9 cellular contexts compared by ENCODE assay signal in genomic region chr15:73981761-73982222, GRCh38. TPM values are rescaled to one million over a fixed set of nuclear protein-coding genes. Genes with fewer than 3 reads are reported as not detected.
DNase-seq lines count a peak whose midpoint lies in the region; ATAC-seq lines count a peak whose summit lies in the region.
"Had no signal": no experiment of that assay in that cellular context is flagged by ENCODE, and none has a peak within 500 bp of the region (broad histone marks: within the 10 kb centered on the region; RNA-seq: fewer than 3 reads in every experiment).

No MANE protein-coding gene starts in this region.

- H2AK5ac ChIP-seq in trophoblast cell (ENCODE audit: low read length), result no peak overlapping the region

- no peak overlapping the region for H3K27ac ChIP-seq in CD4-positive, alpha-beta memory T cell (ENCODE audit: low read depth, low read length)
- H3K27ac ChIP-seq in SJSA1 (peak overlapping the region; percentile 57; the same call in 1 of the 2 replicates), epithelial cell of prostate (peak overlapping the region; percentile 80), trophoblast cell (ENCODE audit: low read depth, low read length) (no peak overlapping the region)

- peaks cover 7 to 23% (median 12%) of the 10 kb centered on the region in 4 donors for H3K4me1 Mint-ChIP-seq in CD4-positive, alpha-beta memory T cell
- peaks cover 1 to 4% of the 10 kb centered on the region in 2 donors for H3K4me1 Mint-ChIP-seq in effector memory CD8-positive, alpha-beta T cell (ENCODE audit: low read depth in 2 of 2)

- no peak overlapping the region for H4K8ac ChIP-seq in trophoblast cell (ENCODE audit: low read depth, low read length)

- no peak overlapping the region for H2BK120ac ChIP-seq in trophoblast cell (ENCODE audit: insufficient read depth, low read length, poor library complexity)

- peak overlapping the region in 6 of 8 donors; percentile 25 to 64 (median 55) for H3K4me3 Mint-ChIP-seq in CD4-positive, alpha-beta memory T cell
- no peak overlapping the region for H3K4me3 Mint-ChIP-seq in effector memory CD8-positive, alpha-beta T cell

- H4K12ac ChIP-seq in trophoblast cell (ENCODE audit: low read depth, low read length), result no peak overlapping the region

- H3K4ac ChIP-seq in trophoblast cell (ENCODE audit: low read depth, low read length), result no peak overlapping the region

- no peaks in the 10 kb centered on the region for H3K36me3 ChIP-seq in CD4-positive, alpha-beta memory T cell (ENCODE audit: insufficient read depth, low read length)
- H3K36me3 ChIP-seq in SJSA1, result peaks cover 7% of the 10 kb centered on the region; the same call in 1 of the 2 replicates
- H3K36me3 ChIP-seq in trophoblast cell (ENCODE audit: control insufficient read depth in 1 of 2, insufficient read depth in 2 of 2, low read length in 2 of 2), result peaks cover 0 to 4% of the 10 kb centered on the region in 2 experiments

- WGBS in trophoblast cell (ENCODE audit: extremely low coverage, insufficient coverage, insufficient read length), result no CpG with 5 or more reads among the region's 5 CpGs

- no peak overlapping the region for H3K23ac ChIP-seq in trophoblast cell (ENCODE audit: low read length)

- H3K18ac ChIP-seq in trophoblast cell (ENCODE audit: low read length), result no peak overlapping the region

- H3K4me3 ChIP-seq in CD4-positive, alpha-beta memory T cell (ENCODE audit: low read length in 2 of 2), result no peak overlapping the region
- H3K4me3 ChIP-seq in SJSA1, result no peak overlapping the region
- H3K4me3 ChIP-seq in trophoblast cell (ENCODE audit: low read depth, low read length), result no peak overlapping the region

- H3K9me3 ChIP-seq in CD4-positive, alpha-beta memory T cell (ENCODE audit: control insufficient read depth in 1 of 2, low read length in 2 of 2), result no peaks in the 10 kb centered on the region
- no peaks in the 10 kb centered on the region for H3K9me3 ChIP-seq in SJSA1 (replicated peaks)
- H3K9me3 ChIP-seq in trophoblast cell (ENCODE audit: insufficient read depth, low read depth, low read length), result no peaks in the 10 kb centered on the region

- H2BK12ac ChIP-seq in trophoblast cell (ENCODE audit: low read length), result no peak overlapping the region

- POLR2A ChIA-PET in CD4-positive, alpha-beta memory T cell (lab: Charles Lee; ENCODE audit: partially characterized antibody), result no interaction called here

- no peaks in the 10 kb centered on the region for H3K9me3 Mint-ChIP-seq in CD4-positive, alpha-beta memory T cell
- H3K9me3 Mint-ChIP-seq in effector memory CD8-positive, alpha-beta T cell, result no peaks in the 10 kb centered on the region

- no peak overlapping the region for H4K91ac ChIP-seq in trophoblast cell (ENCODE audit: low read depth, low read length)

- no peaks in the 10 kb centered on the region for H3K27me3 ChIP-seq in CD4-positive, alpha-beta memory T cell (ENCODE audit: insufficient read depth, low read length)
- H3K27me3 ChIP-seq in SJSA1 (replicated peaks), result no peaks in the 10 kb centered on the region
- no peaks in the 10 kb centered on the region for H3K27me3 ChIP-seq in trophoblast cell (ENCODE audit: insufficient read depth, low read length)

- no peaks in the 10 kb centered on the region for H3K27me3 Mint-ChIP-seq in CD4-positive, alpha-beta memory T cell
- peaks cover 11 to 15% of the 10 kb centered on the region in 2 donors for H3K27me3 Mint-ChIP-seq in effector memory CD8-positive, alpha-beta T cell

- peak overlapping the region; percentile 35 for H2AFZ ChIP-seq in trophoblast cell (ENCODE audit: insufficient read depth, low read length, poor library complexity)

- no peak for DNase-seq in CD4-positive, alpha-beta memory T cell
- no peak for DNase-seq in SJSA1 (ENCODE audit: low read depth in 1 of 2, low spot score in 2 of 2)
- no peak for DNase-seq in epithelial cell of prostate (ENCODE audit: low read depth, low spot score)
- no peak for DNase-seq in trophoblast cell
- DNase-seq in GM03348 (ENCODE audit: low spot score), result no peak
- no peak for DNase-seq in effector memory CD8-positive, alpha-beta T cell
- DNase-seq: NCI-H187 treated with DMSO at 0.1 percent for 48 hours had no signal

- H3K14ac ChIP-seq in trophoblast cell (ENCODE audit: low read length), result no peak overlapping the region

- ATAC-seq in HG03097 (IDR thresholded peaks at IDR 0.05; ENCODE audit: low FRiP score, unreplicated experiment) (no peak), GM19467 (IDR thresholded peaks at IDR 0.05; ENCODE audit: unreplicated experiment) (no peak)
- no peak for ATAC-seq in effector memory CD8-positive, alpha-beta T cell (replicated peaks)

- no peaks in the 10 kb centered on the region for H3K79me1 ChIP-seq in trophoblast cell (ENCODE audit: low read length)

- H3K27ac Mint-ChIP-seq in CD4-positive, alpha-beta memory T cell, result peak overlapping the region in 6 of 7 donors; percentile 4 to 90 (median 72)
- H3K27ac Mint-ChIP-seq in effector memory CD8-positive, alpha-beta T cell, result peak overlapping the region in 1 of 2 donors; percentile 16

- no peak overlapping the region for H3K9ac ChIP-seq in trophoblast cell (ENCODE audit: low read length)

- no peaks in the 10 kb centered on the region for H3K79me2 ChIP-seq in trophoblast cell (ENCODE audit: control insufficient read depth, insufficient read depth, low read length, poor library complexity)

- H2BK5ac ChIP-seq in trophoblast cell (ENCODE audit: low read depth, low read length, poor library complexity), result no peak overlapping the region

- peaks cover 14% of the 10 kb centered on the region for H3K4me1 ChIP-seq in CD4-positive, alpha-beta memory T cell (ENCODE audit: insufficient read depth, low read length)
- peaks cover 28% of the 10 kb centered on the region for H3K4me1 ChIP-seq in SJSA1 (replicated peaks)
- no peaks in the 10 kb centered on the region for H3K4me1 ChIP-seq in trophoblast cell (ENCODE audit: control insufficient read depth in 1 of 2, insufficient read depth in 2 of 2, low read length in 2 of 2)

- H3K36me3 Mint-ChIP-seq in CD4-positive, alpha-beta memory T cell, result peaks cover 9% of the 10 kb centered on the region in 2 donors
- peaks cover 12% of the 10 kb centered on the region for H3K36me3 Mint-ChIP-seq in effector memory CD8-positive, alpha-beta T cell (ENCODE audit: insufficient read depth)

- CTCF ChIA-PET in CD4-positive, alpha-beta memory T cell (lab: Charles Lee; ENCODE audit: partially characterized antibody), result interaction anchor here (1.5 to 2.9 kb wide), 3 partner anchors 9 to 13 kb away, joined by 3 to 22 read pairs (median 6); partner anchors contain the start of genes PML and STOML1

- H3K4me2 ChIP-seq in trophoblast cell (ENCODE audit: low read length), result no peak overlapping the region

- intact Hi-C loops in CD4-positive, alpha-beta memory T cell (cut with micrococcal nuclease), result no loop called here

RNA-seq across cellular contexts. Expression of gene STOML1, which starts 10.3 kb away (rescaled TPM):
- 10 to 100 TPM; 10.8 to 11.1 TPM for total RNA-seq in CD4-positive, alpha-beta memory T cell
- 1 to 10 TPM; 8.1 to 8.7 TPM for polyA plus RNA-seq in CD4-positive, alpha-beta memory T cell
- total RNA-seq in SJSA1 (2014; rRNA removed; shearing (Covaris generic)), result 21.1 and 22.4 TPM in 2 replicates
- 4.0 and 4.1 TPM in 2 replicates for polyA plus RNA-seq in trophoblast cell (2013)

RNA-seq across cellular contexts. Expression of gene PML, which starts 12.7 kb away (rescaled TPM):
- total RNA-seq in CD4-positive, alpha-beta memory T cell, result 10 to 100 TPM; 61.5 to 66.6 TPM
- polyA plus RNA-seq in CD4-positive, alpha-beta memory T cell, result 10 to 100 TPM in 1 of 2 donors, 1 to 10 TPM in 1; 9.6 to 33.2 TPM
- total RNA-seq in SJSA1 (2014; rRNA removed; shearing (Covaris generic)), result 27.1 and 41.6 TPM in 2 replicates
- 18.7 and 18.8 TPM in 2 replicates for polyA plus RNA-seq in trophoblast cell (2013)

RNA-seq across cellular contexts. Expression of gene LOXL1, which starts 55.5 kb away (rescaled TPM):
- total RNA-seq in CD4-positive, alpha-beta memory T cell, result 1 to 10 TPM; 1.6 to 2.1 TPM
- polyA plus RNA-seq in CD4-positive, alpha-beta memory T cell, result 10 to 100 TPM in 1 of 2 donors, 1 to 10 TPM in 1; 6.4 to 13.1 TPM
- 8.3 and 10.1 TPM in 2 replicates for total RNA-seq in SJSA1 (2014; rRNA removed; shearing (Covaris generic))
- 64.9 and 67.5 TPM in 2 replicates for polyA plus RNA-seq in trophoblast cell (2013)

Comparison
In these comparisons a context has a peak if more than half of its experiments do, and no peak if none do; other contexts are left out.
1. H3K27ac ChIP-seq: peak in SJSA1 (single experiment) and epithelial cell of prostate (single experiment); none in CD4-positive, alpha-beta memory T cell (single experiment) and trophoblast cell (single experiment).
2. H3K4me3 Mint-ChIP-seq: peak in CD4-positive, alpha-beta memory T cell (6 of 8); none in effector memory CD8-positive, alpha-beta T cell (0 of 2).